ENCODE assay signal across 38 cellular contexts in genomic region chrX:115909017-115909416, GRCh38.
"Had no signal": no experiment of that assay in that cellular context is flagged by ENCODE, and none has a peak within 500 bp of the region (broad histone marks: within the 10 kb centered on the region; RNA-seq: fewer than 3 reads in every experiment).

No MANE protein-coding gene starts in this region.

- H3K36me3 ChIP-seq: adrenal gland, cardiac muscle cell had no signal

- H3K9me3 ChIP-seq: adrenal gland had no signal

- ATAC-seq: activated CD8-positive, alpha-beta T cell treated with anti-CD3 and anti-CD28 coated beads for 36 hours; activated naive CD4-positive, alpha-beta T cell treated with anti-CD3 and anti-CD28 coated beads, Interleukin-2, amount 50 U/mL, for 72 hours; activated T-cell treated with anti-CD3 and anti-CD28 coated beads, Interleukin-2, amount 50 U/mL, for 4 hours; activated T-cell treated with anti-CD3 and anti-CD28 coated beads, Interleukin-2, amount 50 U/mL, for 72 hours; activated T-helper 17 cell treated with anti-CD3 and anti-CD28 coated beads, Interleukin-2, amount 50 U/mL, for 72 hours had no signal

- H3K27ac Mint-ChIP-seq: activated B cell treated with CpG ODN at 0.5 μM for 24 hours; activated CD4-positive, alpha-beta memory T cell treated with anti-CD3 and anti-CD28 coated beads for 36 hours; activated CD4-positive, alpha-beta T cell treated with anti-CD3 and anti-CD28 coated beads, Interleukin-2, amount 10 ng/mL, durations not matched to agents 24 days and 14 days; activated CD8-positive, alpha-beta T cell treated with anti-CD3 and anti-CD28 coated beads for 36 hours; activated naive CD4-positive, alpha-beta T cell treated with anti-CD3 and anti-CD28 coated beads for 36 hours; activated naive CD4-positive, alpha-beta T cell treated with anti-CD3 and anti-CD28 coated beads, Interleukin-2, amount 50 U/mL, for 72 hours; activated naive CD8-positive, alpha-beta T cell treated with anti-CD3 and anti-CD28 coated beads for 36 hours; activated T-cell treated with anti-CD3 and anti-CD28 coated beads, Interleukin-2, amount 50 U/mL, for 72 hours; activated T-helper 1 cell treated with anti-CD3 and anti-CD28 coated beads, Interleukin-12 subunit alpha, Interleukin-12 subunit beta, Interleukin-2, Interleukin-4 antibody, amounts not matched to agents 30 ng/mL and 10 ng/mL and 1 ng/mL, durations not matched to agents 14 hours and 24 hours and 36 hours; activated T-helper 17 cell treated with anti-CD3 and anti-CD28 coated beads, Interleukin-2, amount 50 U/mL, for 72 hours; brain; T-helper 1 cell treated with Interleukin-12 subunit alpha and Interleukin-12 subunit beta and Interleukin-4 antibody, amounts not matched to agents 30 μg/mL and 1 μg/mL, for 36 hours; T-helper 2 cell treated with Interferon-gamma antibody and Interleukin-4, amounts not matched to agents 5 μg/mL and 100 μg/mL, for 36 hours had no signal

- H3K4me3 ChIP-seq: adrenal gland, cardiac muscle cell had no signal

- H3K27ac ChIP-seq: adrenal gland, cardiac muscle cell, VCaP had no signal

- DNase-seq: activated B cell treated with CpG ODN at 0.5 μM for 24 hours; activated CD4-positive, alpha-beta memory T cell treated with anti-CD3 and anti-CD28 coated beads for 36 hours; activated CD4-positive, alpha-beta T cell treated with anti-CD3 and anti-CD28 coated beads for 4 hours; activated CD4-positive, alpha-beta T cell treated with anti-CD3 and anti-CD28 coated beads, Interleukin-2, amount 10 ng/mL, durations not matched to agents 24 days and 14 days; activated CD4-positive, alpha-beta T cell treated with anti-CD3 and anti-CD28 coated beads, Interleukin-2, amount 50 U/mL, for 1 hour; activated CD4-positive, alpha-beta T cell treated with anti-CD3 and anti-CD28 coated beads, Interleukin-2, amount 50 U/mL, for 4 hours; activated CD4-positive, CD25-positive, alpha-beta regulatory T cell treated with anti-CD3 and anti-CD28 coated beads, Interleukin-2, amount 50 U/mL, for 72 hours; activated CD8-positive, alpha-beta memory T cell treated with anti-CD3 and anti-CD28 coated beads, Interleukin-2, amount 50 U/mL, for 4 hours; activated CD8-positive, alpha-beta T cell treated with anti-CD3 and anti-CD28 coated beads for 36 hours; activated effector memory CD4-positive, alpha-beta T cell treated with anti-CD3 and anti-CD28 coated beads, Interleukin-2, amount 50 U/mL, for 16 hours; activated gamma-delta T cell treated with Interleukin-2 at 50 U/mL for 16 hours; activated naive CD4-positive, alpha-beta T cell; activated naive CD4-positive, alpha-beta T cell treated with anti-CD3 and anti-CD28 coated beads for 36 hours; activated naive CD4-positive, alpha-beta T cell treated with anti-CD3 and anti-CD28 coated beads, Interleukin-2, amount 50 U/mL, for 16 hours; activated naive CD8-positive, alpha-beta T cell treated with anti-CD3 and anti-CD28 coated beads for 36 hours; activated T-cell treated with anti-CD3 and anti-CD28 coated beads for 4 hours; activated T-cell treated with anti-CD3 and anti-CD28 coated beads, Interleukin-2, amount 50 U/mL, for 1 hour; activated T-cell treated with anti-CD3 and anti-CD28 coated beads, Interleukin-2, amount 50 U/mL, for 4 hours; activated T-cell treated with anti-CD3 and anti-CD28 coated beads, Interleukin-2, amount 50 U/mL, for 72 hours; adrenal gland; amniotic stem cell; aorta; caudate nucleus; cerebellar nuclear complex; T-helper 1 cell; T-helper 2 cell; T-helper 9 cell had no signal

- H3K36me3 Mint-ChIP-seq: activated CD4-positive, alpha-beta memory T cell treated with anti-CD3 and anti-CD28 coated beads for 36 hours; activated naive CD4-positive, alpha-beta T cell treated with anti-CD3 and anti-CD28 coated beads, Interleukin-2, amount 50 U/mL, for 72 hours; activated naive CD8-positive, alpha-beta T cell treated with anti-CD3 and anti-CD28 coated beads for 36 hours had no signal

- H3K4me3 Mint-ChIP-seq: activated B cell treated with CpG ODN at 0.5 μM for 24 hours; activated CD4-positive, alpha-beta memory T cell treated with anti-CD3 and anti-CD28 coated beads for 36 hours; activated CD4-positive, alpha-beta T cell treated with anti-CD3 and anti-CD28 coated beads, Interleukin-2, amount 10 ng/mL, durations not matched to agents 24 days and 14 days; activated CD8-positive, alpha-beta T cell treated with anti-CD3 and anti-CD28 coated beads for 36 hours; activated naive CD4-positive, alpha-beta T cell treated with anti-CD3 and anti-CD28 coated beads for 36 hours; activated naive CD8-positive, alpha-beta T cell treated with anti-CD3 and anti-CD28 coated beads for 36 hours; activated T-cell treated with anti-CD3 and anti-CD28 coated beads, Interleukin-2, amount 50 U/mL, for 4 hours; activated T-cell treated with anti-CD3 and anti-CD28 coated beads, Interleukin-2, amount 50 U/mL, for 72 hours; activated T-helper 1 cell treated with anti-CD3 and anti-CD28 coated beads, Interleukin-12 subunit alpha, Interleukin-12 subunit beta, Interleukin-2, Interleukin-4 antibody, amounts not matched to agents 30 ng/mL and 10 ng/mL and 1 ng/mL, durations not matched to agents 14 hours and 24 hours and 36 hours; activated T-helper 17 cell treated with anti-CD3 and anti-CD28 coated beads, Interleukin-2, amount 50 U/mL, for 72 hours; brain; central memory CD8-positive, alpha-beta T cell; T-helper 1 cell treated with Interleukin-12 subunit alpha and Interleukin-12 subunit beta and Interleukin-4 antibody, amounts not matched to agents 30 μg/mL and 1 μg/mL, for 36 hours; T-helper 2 cell treated with Interferon-gamma antibody and Interleukin-4, amounts not matched to agents 5 μg/mL and 100 μg/mL, for 36 hours had no signal

- H3K4me1 Mint-ChIP-seq: activated CD4-positive, alpha-beta T cell treated with anti-CD3 and anti-CD28 coated beads, Interleukin-2, amount 10 ng/mL, durations not matched to agents 24 days and 14 days; activated naive CD8-positive, alpha-beta T cell treated with anti-CD3 and anti-CD28 coated beads for 36 hours; activated T-helper 17 cell treated with anti-CD3 and anti-CD28 coated beads, Interleukin-2, amount 50 U/mL, for 72 hours; brain; central memory CD8-positive, alpha-beta T cell had no signal

- H3K27me3 ChIP-seq: cardiac muscle cell had no signal

- H3K9me3 Mint-ChIP-seq: activated B cell treated with CpG ODN at 0.5 μM for 24 hours; activated CD4-positive, alpha-beta memory T cell treated with anti-CD3 and anti-CD28 coated beads for 36 hours; activated CD4-positive, alpha-beta T cell treated with anti-CD3 and anti-CD28 coated beads, Interleukin-2, amount 10 ng/mL, durations not matched to agents 24 days and 14 days; activated CD8-positive, alpha-beta T cell treated with anti-CD3 and anti-CD28 coated beads for 36 hours; activated naive CD4-positive, alpha-beta T cell treated with anti-CD3 and anti-CD28 coated beads, Interleukin-2, amount 50 U/mL, for 72 hours; activated T-cell treated with anti-CD3 and anti-CD28 coated beads, Interleukin-2, amount 50 U/mL, for 4 hours; activated T-helper 1 cell treated with anti-CD3 and anti-CD28 coated beads, Interleukin-12 subunit alpha, Interleukin-12 subunit beta, Interleukin-2, Interleukin-4 antibody, amounts not matched to agents 30 ng/mL and 10 ng/mL and 1 ng/mL, durations not matched to agents 14 hours and 24 hours and 36 hours; activated T-helper 17 cell treated with anti-CD3 and anti-CD28 coated beads, Interleukin-2, amount 50 U/mL, for 72 hours; T-helper 1 cell treated with Interleukin-12 subunit alpha and Interleukin-12 subunit beta and Interleukin-4 antibody, amounts not matched to agents 30 μg/mL and 1 μg/mL, for 36 hours had no signal

- H3K27me3 Mint-ChIP-seq: activated CD4-positive, alpha-beta memory T cell treated with anti-CD3 and anti-CD28 coated beads for 36 hours; activated CD4-positive, alpha-beta T cell treated with anti-CD3 and anti-CD28 coated beads, Interleukin-2, amount 10 ng/mL, durations not matched to agents 24 days and 14 days; activated CD8-positive, alpha-beta T cell treated with anti-CD3 and anti-CD28 coated beads for 36 hours; activated naive CD8-positive, alpha-beta T cell treated with anti-CD3 and anti-CD28 coated beads for 36 hours; activated T-helper 17 cell treated with anti-CD3 and anti-CD28 coated beads, Interleukin-2, amount 50 U/mL, for 72 hours; brain; central memory CD8-positive, alpha-beta T cell had no signal

- H3K4me1 ChIP-seq: adrenal gland had no signal

- FAIRE-seq: bronchial epithelial cell, TTC549 had no signal
